22 cellular contexts compared by ENCODE assay signal in genomic region chr12:120094485-120094884, GRCh38. TPM values are rescaled to one million over a fixed set of nuclear protein-coding genes. Genes with fewer than 3 reads are reported as not detected.
DNase-seq lines count a peak whose midpoint lies in the region; ATAC-seq and TF ChIP-seq lines count a peak whose summit lies in the region.
"Had no signal": no experiment of that assay in that cellular context is flagged by ENCODE, and none has a peak within 500 bp of the region (broad histone marks: within the 10 kb centered on the region; RNA-seq: fewer than 3 reads in every experiment).

No MANE protein-coding gene starts in this region.

- no peaks in the 10 kb centered on the region for H3K9me3 Mint-ChIP-seq in activated CD8-positive, alpha-beta T cell treated with anti-CD3 and anti-CD28 coated beads for 36 hours
- no peaks in the 10 kb centered on the region for H3K9me3 Mint-ChIP-seq in activated CD8-positive, alpha-beta T cell treated with anti-CD3 and anti-CD28 coated beads, Interleukin-2, amount 10 ng/mL, durations not matched to agents 7 days and 5 days (ENCODE audit: insufficient read depth)
- H3K9me3 Mint-ChIP-seq: CD14-positive monocyte; natural killer cell treated with Interleukin-12 subunit alpha and Interleukin-12 subunit beta and Interleukin-15 and Interleukin-18, amount 100 ng/mL, for 72 hours had no signal

- H3K4me3 Mint-ChIP-seq in activated CD8-positive, alpha-beta T cell treated with anti-CD3 and anti-CD28 coated beads for 36 hours, result no peak overlapping the region
- no peak overlapping the region for H3K4me3 Mint-ChIP-seq in activated CD8-positive, alpha-beta T cell treated with anti-CD3 and anti-CD28 coated beads, Interleukin-2, amount 10 ng/mL, durations not matched to agents 7 days and 5 days
- no peak overlapping the region for H3K4me3 Mint-ChIP-seq in T-helper 17 cell
- H3K4me3 Mint-ChIP-seq: CD14-positive monocyte; natural killer cell treated with Interleukin-12 subunit alpha and Interleukin-12 subunit beta and Interleukin-15 and Interleukin-18, amount 100 ng/mL, for 72 hours had no signal

- no peak for ATAC-seq in activated CD8-positive, alpha-beta T cell treated with anti-CD3 and anti-CD28 coated beads for 36 hours
- no peak for ATAC-seq in activated CD8-positive, alpha-beta T cell treated with anti-CD3 and anti-CD28 coated beads, Interleukin-2, amount 10 ng/mL, durations not matched to agents 7 days and 5 days
- ATAC-seq in T-helper 17 cell (no peak), heart right ventricle (peak in 5 of 8 donors; percentile 5 to 53 (median 24)), GM21723 (IDR thresholded peaks at IDR 0.05; ENCODE audit: unreplicated experiment) (no peak)
- ATAC-seq: body of pancreas had no signal

- peaks cover 34% of the 10 kb centered on the region for H3K36me3 Mint-ChIP-seq in activated CD8-positive, alpha-beta T cell treated with anti-CD3 and anti-CD28 coated beads for 36 hours (ENCODE audit: low read depth)
- peaks cover 44% of the 10 kb centered on the region for H3K36me3 Mint-ChIP-seq in activated CD8-positive, alpha-beta T cell treated with anti-CD3 and anti-CD28 coated beads, Interleukin-2, amount 10 ng/mL, durations not matched to agents 7 days and 5 days (ENCODE audit: low read depth)
- H3K36me3 Mint-ChIP-seq in T-helper 17 cell (ENCODE audit: low read depth), result peaks cover 3% of the 10 kb centered on the region
- H3K36me3 Mint-ChIP-seq: natural killer cell treated with Interleukin-12 subunit alpha and Interleukin-12 subunit beta and Interleukin-15 and Interleukin-18, amount 100 ng/mL, for 72 hours had no signal

- H3K4me1 Mint-ChIP-seq in activated CD8-positive, alpha-beta T cell treated with anti-CD3 and anti-CD28 coated beads for 36 hours (ENCODE audit: low read depth), result peaks cover 3% of the 10 kb centered on the region
- H3K4me1 Mint-ChIP-seq in activated CD8-positive, alpha-beta T cell treated with anti-CD3 and anti-CD28 coated beads, Interleukin-2, amount 10 ng/mL, durations not matched to agents 7 days and 5 days (ENCODE audit: low read depth), result peaks cover 2% of the 10 kb centered on the region
- H3K4me1 Mint-ChIP-seq in T-helper 17 cell, result peaks cover 6% of the 10 kb centered on the region
- H3K4me1 Mint-ChIP-seq: CD14-positive monocyte had no signal

- peak overlapping the region; percentile 71 for H3K27ac Mint-ChIP-seq in activated CD8-positive, alpha-beta T cell treated with anti-CD3 and anti-CD28 coated beads for 36 hours
- no peak overlapping the region for H3K27ac Mint-ChIP-seq in activated CD8-positive, alpha-beta T cell treated with anti-CD3 and anti-CD28 coated beads, Interleukin-2, amount 10 ng/mL, durations not matched to agents 7 days and 5 days
- peak overlapping the region; percentile 47 for H3K27ac Mint-ChIP-seq in T-helper 17 cell
- H3K27ac Mint-ChIP-seq: natural killer cell treated with Interleukin-12 subunit alpha and Interleukin-12 subunit beta and Interleukin-15 and Interleukin-18, amount 100 ng/mL, for 72 hours had no signal

- TF ChIP-seq POLR2A in sigmoid colon (IDR thresholded peaks at IDR 0.05), result no peak

- TF ChIP-seq CTCF in activated CD8-positive, alpha-beta T cell treated with anti-CD3 and anti-CD28 coated beads for 36 hours (IDR thresholded peaks at IDR 0.05), result no peak
- TF ChIP-seq CTCF in heart right ventricle (IDR thresholded peaks at IDR 0.05) (no peak), sigmoid colon (IDR thresholded peaks at IDR 0.05) (no peak)

- 68 to 71% methylated on average over 9 of the region's 9 CpGs for WGBS in heart right ventricle, 2 donors
- WGBS in sigmoid colon, 2 donors, result 83 to 88% methylated on average over 9 of the region's 9 CpGs

- CTCF ChIA-PET in activated CD8-positive, alpha-beta T cell treated with anti-CD3 and anti-CD28 coated beads for 36 hours (lab: Charles Lee), result no interaction called here
- CTCF ChIA-PET in activated CD8-positive, alpha-beta T cell treated with anti-CD3 and anti-CD28 coated beads, Interleukin-2, amount 10 ng/mL, durations not matched to agents 7 days and 5 days (lab: Charles Lee), result no interaction called here

- POLR2A ChIA-PET in activated CD8-positive, alpha-beta T cell treated with anti-CD3 and anti-CD28 coated beads for 36 hours (lab: Charles Lee), result interaction anchor here (0.8 to 3.5 kb wide), 6 partner anchors 9 to 87 kb away, joined by 3 to 16 read pairs (median 5); partner anchors contain the start of gene RAB35
- POLR2A ChIA-PET in activated CD8-positive, alpha-beta T cell treated with anti-CD3 and anti-CD28 coated beads, Interleukin-2, amount 10 ng/mL, durations not matched to agents 7 days and 5 days (lab: Charles Lee), result no interaction called here

- TF ChIP-seq EP300 in sigmoid colon (IDR thresholded peaks at IDR 0.05), result no peak

- no peak for DNase-seq in activated CD8-positive, alpha-beta T cell treated with anti-CD3 and anti-CD28 coated beads for 36 hours
- no peak for DNase-seq in activated CD8-positive, alpha-beta T cell treated with anti-CD3 and anti-CD28 coated beads, Interleukin-2, amount 10 ng/mL, durations not matched to agents 7 days and 5 days
- DNase-seq in T-helper 17 cell (no peak), heart right ventricle (no peak), sigmoid colon (no peak), mesenteric fat pad (ENCODE audit: low spot score) (no peak), middle frontal gyrus (ENCODE audit: extremely low spot score, low spot score) (no peak)
- DNase-seq: activated CD8-positive, alpha-beta memory T cell treated with anti-CD3 and anti-CD28 coated beads, Interleukin-2, amount 50 U/mL, for 48 hours; activated naive CD4-positive, alpha-beta T cell; body of pancreas; DMS153; esophagus squamous epithelium; mammary epithelial cell; NCI-H1417 treated with DMSO at 0.1 percent for 48 hours; NCI-H226; SIG-M5; stimulated activated naive CD4-positive, alpha-beta T cell; transverse colon had no signal

- H3K27me3 ChIP-seq in heart right ventricle (no peaks in the 10 kb centered on the region), sigmoid colon (no peaks in the 10 kb centered on the region)
- H3K27me3 ChIP-seq: body of pancreas, esophagus squamous epithelium, transverse colon had no signal

- H3K4me1 ChIP-seq in heart right ventricle (peaks cover 0 to 19% (median 0%) of the 10 kb centered on the region in 9 donors), sigmoid colon (peaks cover 0 to 22% (median 14%) of the 10 kb centered on the region in 4 donors)
- H3K4me1 ChIP-seq: body of pancreas, HAP-1, transverse colon had no signal

- H3K4me3 ChIP-seq in heart right ventricle, result no peak overlapping the region
- no peak overlapping the region for H3K4me3 ChIP-seq in sigmoid colon
- H3K4me3 ChIP-seq: body of pancreas, esophagus squamous epithelium, HAP-1, transverse colon had no signal

- H3K27ac ChIP-seq in heart right ventricle (no peak overlapping the region), sigmoid colon (peak overlapping the region in 3 of 4 donors; percentile 9 to 54 (median 29))
- H3K27ac ChIP-seq: body of pancreas, esophagus squamous epithelium, transverse colon had no signal

- H3K36me3 ChIP-seq in heart right ventricle, result peaks cover 5 to 85% (median 26%) of the 10 kb centered on the region in 9 donors
- peaks cover 13 to 48% (median 28%) of the 10 kb centered on the region in 4 donors for H3K36me3 ChIP-seq in sigmoid colon

- H3K9me3 ChIP-seq in T-helper 17 cell (ENCODE audit: control insufficient read depth, low read length, poor library complexity, severe bottlenecking) (no peaks in the 10 kb centered on the region), heart right ventricle (no peaks in the 10 kb centered on the region), sigmoid colon (no peaks in the 10 kb centered on the region)
- H3K9me3 ChIP-seq: body of pancreas, esophagus squamous epithelium, HAP-1, transverse colon had no signal

- intact Hi-C loops in activated CD8-positive, alpha-beta T cell treated with anti-CD3 and anti-CD28 coated beads for 36 hours (cut with micrococcal nuclease), result no loop called here
- intact Hi-C loops in heart right ventricle (cut with DNase I), result no loop called here
- intact Hi-C loops in sigmoid colon (cut with DNase I), result no loop called here

- no peaks in the 10 kb centered on the region for H3K27me3 Mint-ChIP-seq in activated CD8-positive, alpha-beta T cell treated with anti-CD3 and anti-CD28 coated beads for 36 hours
- no peaks in the 10 kb centered on the region for H3K27me3 Mint-ChIP-seq in activated CD8-positive, alpha-beta T cell treated with anti-CD3 and anti-CD28 coated beads, Interleukin-2, amount 10 ng/mL, durations not matched to agents 7 days and 5 days (ENCODE audit: low read depth)
- H3K27me3 Mint-ChIP-seq in T-helper 17 cell, result no peaks in the 10 kb centered on the region
- H3K27me3 Mint-ChIP-seq: natural killer cell treated with Interleukin-12 subunit alpha and Interleukin-12 subunit beta and Interleukin-15 and Interleukin-18, amount 100 ng/mL, for 72 hours had no signal

RNA-seq across cellular contexts. Expression of gene RAB35, which starts 22.1 kb away (rescaled TPM):
- total RNA-seq in activated CD8-positive, alpha-beta T cell treated with anti-CD3 and anti-CD28 coated beads for 36 hours, result 10 to 100 TPM; 38.2 to 41.5 TPM
- total RNA-seq in activated CD8-positive, alpha-beta T cell treated with anti-CD3 and anti-CD28 coated beads, Interleukin-2, amount 10 ng/mL, durations not matched to agents 7 days and 5 days, result 10 to 100 TPM; 61.0 to 64.6 TPM
- total RNA-seq in T-helper 17 cell (10 to 100 TPM; 53.3 to 64.9 TPM), heart right ventricle (10 to 100 TPM; 15.4 to 33.6 (median 24.3) TPM), sigmoid colon (10 to 100 TPM; 17.5 to 25.4 (median 22.3) TPM), mesenteric fat pad (62.4 TPM)
- polyA plus RNA-seq in heart right ventricle (10 to 100 TPM; 13.3 to 24.1 TPM), sigmoid colon (10 to 100 TPM; 24.6 to 43.0 (median 33.5) TPM)

Comparison
In these comparisons a context has a peak if more than half of its experiments do, and no peak if none do; other contexts are left out.
1. ATAC-seq: peak in heart right ventricle (5 of 8); none in activated CD8-positive, alpha-beta T cell treated with anti-CD3 and anti-CD28 coated beads for 36 hours (single experiment), activated CD8-positive, alpha-beta T cell treated with anti-CD3 and anti-CD28 coated beads, Interleukin-2, amount 10 ng/mL, durations not matched to agents 7 days and 5 days (single experiment), T-helper 17 cell (single experiment) and GM21723 (single experiment).
2. H3K27ac ChIP-seq: peak in sigmoid colon (3 of 4); none in heart right ventricle (0 of 10).